Comparison of ENCODE assay signal across 1 cellular context in genomic region chrX:68830486-68831404, GRCh38.
TF ChIP-seq lines count a peak whose summit lies in the region.

No MANE protein-coding gene starts in this region.

TF ChIP-seq in GM23338, 12 proteins besides CTCF, POLR2A, EP300 and RAD21 (continued from another document):
- TF ChIP-seq NANOG (IDR thresholded peaks at IDR 0.05; ENCODE audit: borderline replicate concordance) (no peak), ZNF114 (CRISPR knock-in tag; IDR thresholded peaks at IDR 0.05) (no peak)
